ENCODE assay signal across 1 cellular context in the genomic region with DNA sequence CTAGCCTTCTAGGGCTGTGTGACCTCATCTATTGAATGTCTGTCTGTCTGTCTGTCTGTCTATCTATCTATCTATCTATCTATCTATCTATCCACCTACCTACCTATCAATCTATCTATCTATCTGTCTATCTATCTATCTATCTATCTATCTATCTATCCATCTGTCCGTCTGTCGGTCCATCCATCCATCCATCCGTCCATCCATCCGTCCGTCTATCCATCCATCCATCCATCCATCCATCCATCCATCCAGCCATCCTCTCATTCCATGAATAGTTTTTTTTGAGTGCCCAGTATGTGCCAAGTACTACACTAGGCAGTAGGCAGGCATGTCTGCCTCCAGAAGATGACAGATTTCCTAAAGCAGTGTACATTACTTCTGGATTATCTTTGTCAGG.
TF ChIP-seq lines count a peak whose summit lies in the region.

No MANE protein-coding gene starts in this region.

TF ChIP-seq in HEK293T, 16 proteins besides CTCF, POLR2A, EP300 and RAD21 (continued from another document):
- TF ChIP-seq PKNOX1 (IDR thresholded peaks at IDR 0.05) (no peak), SP1 (IDR thresholded peaks at IDR 0.05) (no peak), FOXM1 (IDR thresholded peaks at IDR 0.05; ENCODE audit: borderline replicate concordance) (no peak), CTBP1 (IDR thresholded peaks at IDR 0.05; ENCODE audit: borderline replicate concordance) (no peak), NFRKB (IDR thresholded peaks at IDR 0.05) (no peak), HDGF (IDR thresholded peaks at IDR 0.05; ENCODE audit: borderline replicate concordance) (no peak), L3MBTL2 (conservative IDR thresholded peaks at IDR 0.05) (no peak), LEF1 (IDR thresholded peaks at IDR 0.05; ENCODE audit: borderline replicate concordance) (no peak), ARNT (IDR thresholded peaks at IDR 0.05) (no peak)
TF ChIP-seq in HEK293T: peak in this region for 0.
